In genomic region chr7:67006966-67007365, GRCh38 we compare ENCODE assay signal across 15 cellular contexts. TPM values are rescaled to one million over a fixed set of nuclear protein-coding genes. Genes with fewer than 3 reads are reported as not detected.
DNase-seq lines count a peak whose midpoint lies in the region; ATAC-seq and TF ChIP-seq lines count a peak whose summit lies in the region.
"Had no signal": no experiment of that assay in that cellular context is flagged by ENCODE, and none has a peak within 500 bp of the region (broad histone marks: within the 10 kb centered on the region; RNA-seq: fewer than 3 reads in every experiment).

No MANE protein-coding gene starts in this region.

- TF ChIP-seq EP300 in Ishikawa (IDR thresholded peaks at IDR 0.05; ENCODE audit: borderline replicate concordance): no peak

- H3K36me3 ChIP-seq in lower lobe of right lung: peaks cover 65% of the 10 kb centered on the region

- ATAC-seq in esophagus mucosa (peak; percentile 76), GM19324 (IDR thresholded peaks at IDR 0.05; ENCODE audit: low FRiP score, unreplicated experiment) (no peak), lower lobe of right lung (no peak)
- ATAC-seq: GM12878, HCT116 had no signal

- H3K27me3 ChIP-seq in lower lobe of right lung (ENCODE audit: low read depth): no peaks in the 10 kb centered on the region

- no peak overlapping the region for H3K4me3 ChIP-seq in lower lobe of right lung
- H3K4me3 ChIP-seq: GM12878, GM23248 had no signal

- no peak overlapping the region for H3K27ac ChIP-seq in lower lobe of right lung
- H3K27ac ChIP-seq: GM23248 had no signal

- no peak for TF ChIP-seq CTCF in lower lobe of right lung (IDR thresholded peaks at IDR 0.05)

- no peaks in the 10 kb centered on the region for H3K4me1 ChIP-seq in lower lobe of right lung

- intact Hi-C loops in lower lobe of right lung (cut with DNase I): no loop called here

- TF ChIP-seq RAD21 in Ishikawa (IDR thresholded peaks at IDR 0.05; ENCODE audit: low read depth): no peak

- DNase-seq in NCI-H2196 (lab: John Stamatoyannopoulos, UW; ENCODE audit: unreplicated experiment) (peak; percentile 12), NCI-H2196 treated with DMSO at 0.1 percent for 48 hours (lab: John Stamatoyannopoulos, UW; ENCODE audit: unreplicated experiment) (no peak), NCI-H69 (lab: John Stamatoyannopoulos, UW) (peak; percentile 59), GDM1 (lab: John Stamatoyannopoulos, UW) (no peak), lower lobe of right lung (no peak)
- DNase-seq: C1 segment of cervical spinal cord; CD4-positive, alpha-beta T cell; DMS53; GM23248; IMR-90 had no signal

- no peaks in the 10 kb centered on the region for H3K9me3 ChIP-seq in lower lobe of right lung

TF ChIP-seq in Ishikawa, 13 proteins besides CTCF, POLR2A, EP300 and RAD21:
- TF ChIP-seq ZBTB7A (IDR thresholded peaks at IDR 0.05; ENCODE audit: low read depth) (no peak), NFIC (IDR thresholded peaks at IDR 0.05) (0 out of 2 replicates have a peak, but pooled peaks have one; percentile 17)

RNA-seq across cellular contexts. Expression of gene TYW1, which starts 10.3 kb away (rescaled TPM):
- total RNA-seq in esophagus mucosa: 7.8 TPM
- 15.4 TPM for total RNA-seq in lower lobe of right lung

RNA-seq across cellular contexts. Expression of gene SBDS, which starts 11.6 kb away (rescaled TPM):
- total RNA-seq in esophagus mucosa: 75.4 TPM
- total RNA-seq in lower lobe of right lung: 98.9 TPM

Comparison
In these comparisons a context has a peak if more than half of its experiments do, and no peak if none do; other contexts are left out.
1. DNase-seq: peak in NCI-H2196 (single experiment) and NCI-H69 (single experiment); none in NCI-H2196 treated with DMSO at 0.1 percent for 48 hours (single experiment), GDM1 (single experiment) and lower lobe of right lung (single experiment).